Comparison of ENCODE assay signal across 9 cellular contexts in the genomic region with DNA sequence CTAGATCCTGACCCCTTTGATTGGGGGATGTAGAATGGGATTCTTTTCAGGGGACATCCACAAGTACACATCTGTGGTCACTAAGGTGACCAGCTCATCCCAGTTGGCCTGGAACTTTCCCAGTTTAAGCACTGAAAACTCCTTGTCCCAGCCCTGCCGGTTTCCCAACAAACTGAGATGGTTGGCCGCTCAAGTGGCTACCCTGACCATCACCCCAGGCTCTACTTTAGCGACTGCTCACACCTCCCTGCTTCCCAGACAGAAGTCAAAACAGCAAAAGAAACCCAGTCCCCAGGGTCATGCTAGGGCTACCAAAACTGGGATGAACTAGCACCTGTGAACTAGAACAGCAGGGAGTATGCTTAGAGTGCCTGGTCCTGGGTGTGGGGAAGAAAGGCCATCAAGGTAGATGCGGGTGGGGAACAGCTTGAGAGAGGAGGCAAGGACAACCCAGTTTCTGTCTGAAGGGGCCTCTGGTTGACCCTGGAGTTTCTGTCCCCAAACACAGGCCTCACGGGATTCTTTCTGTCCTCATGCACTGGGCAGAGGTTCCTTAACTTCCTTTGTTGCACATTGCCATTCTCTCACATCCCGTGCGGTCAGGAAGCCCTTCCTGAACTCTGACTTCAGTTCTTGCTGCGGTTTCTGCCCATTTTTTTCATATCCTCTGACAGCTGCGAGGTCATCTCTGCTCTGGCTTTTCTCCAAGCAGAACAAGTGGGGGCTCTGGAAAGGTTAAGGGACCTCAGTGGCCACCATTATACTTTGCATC. TPM values are rescaled to one million over a fixed set of nuclear protein-coding genes. Genes with fewer than 3 reads are reported as not detected.
DNase-seq lines count a peak whose midpoint lies in the region; ATAC-seq and TF ChIP-seq lines count a peak whose summit lies in the region.
"Had no signal": no experiment of that assay in that cellular context is flagged by ENCODE, and none has a peak within 500 bp of the region (broad histone marks: within the 10 kb centered on the region; RNA-seq: fewer than 3 reads in every experiment).

No MANE protein-coding gene starts in this region.

- no peaks in the 10 kb centered on the region for H3K9me3 ChIP-seq in thymus (ENCODE audit: control insufficient read depth)

- H3K4me3 Mint-ChIP-seq in activated T-cell treated with anti-CD3 and anti-CD28 coated beads, Interleukin-2, amount 50 U/mL, for 4 hours: peak overlapping the region; percentile 79
- no peak overlapping the region for H3K4me3 Mint-ChIP-seq in activated B cell treated with CpG ODN at 0.5 μM for 24 hours

- peak overlapping the region; percentile 77 for H3K27ac Mint-ChIP-seq in activated B cell treated with CpG ODN at 0.5 μM for 24 hours

- H3K27me3 ChIP-seq in thymus (ENCODE audit: control insufficient read depth, insufficient read depth): no peaks in the 10 kb centered on the region

- no peaks in the 10 kb centered on the region for H3K36me3 ChIP-seq in thymus (ENCODE audit: control insufficient read depth, insufficient read depth)

- 33% methylated on average over 9 of the region's 9 CpGs for WGBS in thymus

- H3K4me3 ChIP-seq in thymus (ENCODE audit: low read length): no peak overlapping the region

- intact Hi-C loops in activated B cell treated with CpG ODN at 0.5 μM for 24 hours (cut with micrococcal nuclease): loop anchor here (1.0 kb wide), 1 partner anchor 166 kb away; the partner anchor contains the start of gene RNF31

- H3K27ac ChIP-seq in thymus (ENCODE audit: low read depth): peak overlapping the region; percentile 58

- peaks cover 9% of the 10 kb centered on the region for H3K4me1 ChIP-seq in thymus (ENCODE audit: control insufficient read depth, insufficient read depth, low read length)

- CTCF ChIA-PET in activated B cell treated with CpG ODN at 0.5 μM for 24 hours (lab: Charles Lee): interaction anchor here (1.1 to 4.7 kb wide), 3 partner anchors 19 to 33 kb away, joined by 3 to 35 read pairs (median 4); no protein-coding TSS in a partner anchor

- POLR2A ChIA-PET in activated B cell treated with CpG ODN at 0.5 μM for 24 hours (lab: Charles Lee): interaction anchor here (0.6 to 3.0 kb wide), 6 partner anchors 9 to 118 kb away, joined by 3 to 26 read pairs (median 4); partner anchors contain the start of genes DHRS1, NOP9 and TINF2

- H3K9me3 Mint-ChIP-seq in activated T-cell treated with anti-CD3 and anti-CD28 coated beads, Interleukin-2, amount 50 U/mL, for 4 hours: no peaks in the 10 kb centered on the region
- H3K9me3 Mint-ChIP-seq in activated B cell treated with CpG ODN at 0.5 μM for 24 hours: no peaks in the 10 kb centered on the region

- no peak for DNase-seq in activated T-cell treated with anti-CD3 and anti-CD28 coated beads, Interleukin-2, amount 50 U/mL, for 4 hours
- DNase-seq in activated T-cell treated with anti-CD3 and anti-CD28 coated beads for 4 hours: no peak
- no peak for DNase-seq in activated B cell treated with CpG ODN at 0.5 μM for 24 hours
- DNase-seq in left kidney (ENCODE audit: low read depth, low spot score): peak; percentile 21
- no peak for DNase-seq in NCI-H446 treated with DMSO at 0.1 percent for 48 hours (lab: John Stamatoyannopoulos, UW)
- DNase-seq: NCI-H187 treated with DMSO at 0.1 percent for 48 hours had no signal

- ATAC-seq in activated T-cell treated with anti-CD3 and anti-CD28 coated beads, Interleukin-2, amount 50 U/mL, for 4 hours: no peak
- ATAC-seq in activated B cell treated with CpG ODN at 0.5 μM for 24 hours (ENCODE audit: low read depth): no peak
- ATAC-seq in HG02588 (IDR thresholded peaks at IDR 0.05; ENCODE audit: unreplicated experiment): no peak
- ATAC-seq in HG02678 (IDR thresholded peaks at IDR 0.05; ENCODE audit: unreplicated experiment): no peak

- H3K4me1 Mint-ChIP-seq in activated T-cell treated with anti-CD3 and anti-CD28 coated beads, Interleukin-2, amount 50 U/mL, for 4 hours (ENCODE audit: low read depth): peaks cover 75% of the 10 kb centered on the region
- H3K4me1 Mint-ChIP-seq in activated B cell treated with CpG ODN at 0.5 μM for 24 hours: peaks cover 53% of the 10 kb centered on the region

- peaks cover 3% of the 10 kb centered on the region for H3K36me3 Mint-ChIP-seq in activated T-cell treated with anti-CD3 and anti-CD28 coated beads, Interleukin-2, amount 50 U/mL, for 4 hours (ENCODE audit: insufficient read depth)
- H3K36me3 Mint-ChIP-seq in activated B cell treated with CpG ODN at 0.5 μM for 24 hours (ENCODE audit: low read depth): peaks cover 3% of the 10 kb centered on the region

- no peaks in the 10 kb centered on the region for H3K27me3 Mint-ChIP-seq in activated T-cell treated with anti-CD3 and anti-CD28 coated beads, Interleukin-2, amount 50 U/mL, for 4 hours (ENCODE audit: low read depth)
- H3K27me3 Mint-ChIP-seq in activated B cell treated with CpG ODN at 0.5 μM for 24 hours: no peaks in the 10 kb centered on the region

- no peak for TF ChIP-seq CTCF in activated B cell treated with CpG ODN at 0.5 μM for 24 hours (IDR thresholded peaks at IDR 0.05)

RNA-seq across cellular contexts. Expression of gene LTB4R, which starts 1.6 kb away (rescaled TPM):
- 1 to 10 TPM; 7.0 to 8.0 (median 7.8) TPM for total RNA-seq in activated T-cell treated with anti-CD3 and anti-CD28 coated beads, Interleukin-2, amount 50 U/mL, for 4 hours
- 8.2 and 8.6 TPM in 2 replicates for total RNA-seq in activated B cell treated with CpG ODN at 0.5 μM for 24 hours
- 73.3 TPM for polyA plus RNA-seq in thymus

RNA-seq across cellular contexts. Expression of gene LTB4R2, which starts 3.0 kb away (rescaled TPM):
- 10 to 100 TPM in 2 of 3 donors, 1 to 10 TPM in 1; 9.0 to 10.8 (median 10.4) TPM for total RNA-seq in activated T-cell treated with anti-CD3 and anti-CD28 coated beads, Interleukin-2, amount 50 U/mL, for 4 hours
- total RNA-seq in activated B cell treated with CpG ODN at 0.5 μM for 24 hours: 7.7 and 9.1 TPM in 2 replicates
- 6.5 TPM for polyA plus RNA-seq in thymus

RNA-seq across cellular contexts. Expression of gene CIDEB, which starts 5.1 kb away (rescaled TPM):
- total RNA-seq in activated T-cell treated with anti-CD3 and anti-CD28 coated beads, Interleukin-2, amount 50 U/mL, for 4 hours: 1 to 10 TPM; 6.5 to 7.3 (median 7.2) TPM
- 9.2 and 9.4 TPM in 2 replicates for total RNA-seq in activated B cell treated with CpG ODN at 0.5 μM for 24 hours
- 13.4 TPM for polyA plus RNA-seq in thymus

RNA-seq across cellular contexts. Expression of gene NOP9, which starts 13.3 kb away (rescaled TPM):
- 10 to 100 TPM; 67.8 to 71.0 (median 68.0) TPM for total RNA-seq in activated T-cell treated with anti-CD3 and anti-CD28 coated beads, Interleukin-2, amount 50 U/mL, for 4 hours
- total RNA-seq in activated B cell treated with CpG ODN at 0.5 μM for 24 hours: 30.5 and 36.4 TPM in 2 replicates
- 7.9 TPM for polyA plus RNA-seq in thymus

RNA-seq across cellular contexts. Expression of gene DHRS1, which starts 13.3 kb away (rescaled TPM):
- 1 to 10 TPM; 2.6 to 4.2 (median 3.1) TPM for total RNA-seq in activated T-cell treated with anti-CD3 and anti-CD28 coated beads, Interleukin-2, amount 50 U/mL, for 4 hours
- total RNA-seq in activated B cell treated with CpG ODN at 0.5 μM for 24 hours: 32.5 and 33.9 TPM in 2 replicates
- 59.6 TPM for polyA plus RNA-seq in thymus
